Comparison of ENCODE assay signal across 26 cellular contexts in genomic region chr2:201980946-201981345, GRCh38.
"Had no signal": no experiment of that assay in that cellular context is flagged by ENCODE, and none has a peak within 500 bp of the region (broad histone marks: within the 10 kb centered on the region; RNA-seq: fewer than 3 reads in every experiment).

No MANE protein-coding gene starts in this region.

- H3K9me3 Mint-ChIP-seq: naive thymus-derived CD4-positive, alpha-beta T cell; nephron; stimulated activated effector memory CD8-positive, alpha-beta T cell treated with anti-CD3 and anti-CD28 coated beads, Interleukin-12 subunit alpha, Interleukin-12 subunit beta, amount 100 ng/mL, for 72 hours; type B pancreatic cell had no signal

- ATAC-seq: foreskin keratinocyte; gastroesophageal sphincter; heart left ventricle; left lobe of liver; naive thymus-derived CD4-positive, alpha-beta T cell; psoas muscle; right cardiac atrium; stimulated activated effector memory CD8-positive, alpha-beta T cell treated with anti-CD3 and anti-CD28 coated beads, Interleukin-12 subunit alpha, Interleukin-12 subunit beta, amount 100 ng/mL, for 72 hours had no signal

- H3K4me2 ChIP-seq: hepatocyte had no signal

- H3K79me2 ChIP-seq: hepatocyte had no signal

- H3K27me3 ChIP-seq: esophagus muscularis mucosa, foreskin keratinocyte, gastroesophageal sphincter, hepatocyte, sigmoid colon, stomach, thyroid gland had no signal

- H3K4me3 Mint-ChIP-seq: naive thymus-derived CD4-positive, alpha-beta T cell; nephron; stimulated activated effector memory CD8-positive, alpha-beta T cell treated with anti-CD3 and anti-CD28 coated beads, Interleukin-12 subunit alpha, Interleukin-12 subunit beta, amount 100 ng/mL, for 72 hours; type B pancreatic cell had no signal

- H3K4me1 ChIP-seq: heart left ventricle, sigmoid colon had no signal

- DNase-seq: dermis blood vessel endothelial cell; effector memory CD4-positive, alpha-beta T cell; foreskin keratinocyte; heart left ventricle; kidney; mesenchymal stem cell; midbrain; naive thymus-derived CD4-positive, alpha-beta T cell; nucleus accumbens; psoas muscle; right cardiac atrium; sigmoid colon; stimulated activated CD4-positive, alpha-beta T cell treated with anti-CD3 and anti-CD28 coated beads, Interleukin-2, amount 100 ng/mL, for 24 hours; stimulated activated CD4-positive, alpha-beta T cell treated with anti-CD3 and anti-CD28 coated beads, Interleukin-4, amount 100 ng/mL, for 24 hours; stimulated activated naive CD4-positive, alpha-beta T cell treated with Interleukin-2 at 50 U/mL for 16 hours; stomach; thyroid gland had no signal

- H3K27ac ChIP-seq: coronary artery, esophagus muscularis mucosa, foreskin keratinocyte, gastroesophageal sphincter, heart left ventricle, hepatocyte, psoas muscle, sigmoid colon, stomach, thyroid gland had no signal

- H3K36me3 Mint-ChIP-seq: naive thymus-derived CD4-positive, alpha-beta T cell; stimulated activated effector memory CD8-positive, alpha-beta T cell treated with anti-CD3 and anti-CD28 coated beads, Interleukin-12 subunit alpha, Interleukin-12 subunit beta, amount 100 ng/mL, for 72 hours; type B pancreatic cell had no signal

- H3K4me3 ChIP-seq: coronary artery, esophagus muscularis mucosa, gastroesophageal sphincter, heart left ventricle, hepatocyte, lung, psoas muscle, sigmoid colon, stomach, thyroid gland had no signal

- H3K27ac Mint-ChIP-seq: naive thymus-derived CD4-positive, alpha-beta T cell; stimulated activated effector memory CD8-positive, alpha-beta T cell treated with anti-CD3 and anti-CD28 coated beads, Interleukin-12 subunit alpha, Interleukin-12 subunit beta, amount 100 ng/mL, for 72 hours; type B pancreatic cell had no signal

- H2AFZ ChIP-seq: hepatocyte had no signal

- H3K27me3 Mint-ChIP-seq: type B pancreatic cell had no signal

- H3K9me3 ChIP-seq: esophagus muscularis mucosa, gastroesophageal sphincter, heart left ventricle, psoas muscle, sigmoid colon, stomach, thyroid gland had no signal

- H3K4me1 Mint-ChIP-seq: stimulated activated effector memory CD8-positive, alpha-beta T cell treated with anti-CD3 and anti-CD28 coated beads, Interleukin-12 subunit alpha, Interleukin-12 subunit beta, amount 100 ng/mL, for 72 hours had no signal

- H3K36me3 ChIP-seq: esophagus muscularis mucosa, gastroesophageal sphincter, heart left ventricle, sigmoid colon, stomach, thyroid gland had no signal
